ENCODE assay signal across 8 cellular contexts in genomic region chr1:31936278-31936965, GRCh38.
A peak's percentile ranks its signal among the peaks of the same experiment; 100 is the strongest.
DNase-seq lines count a peak whose midpoint lies in the region; ATAC-seq and TF ChIP-seq lines count a peak whose summit lies in the region.

No MANE protein-coding gene starts in this region.

- H4K20me1 ChIP-seq in KMS-11 (ENCODE audit: insufficient read depth), result peaks cover 40% of the 10 kb centered on the region

- peak; percentile 17 for ATAC-seq in memory B cell (ENCODE audit: low read depth)
- ATAC-seq in GM18867 (IDR thresholded peaks at IDR 0.05; ENCODE audit: unreplicated experiment), result no peak
- no peak for ATAC-seq in GM18873 (IDR thresholded peaks at IDR 0.05; ENCODE audit: low FRiP score, unreplicated experiment)

- H3K4me3 ChIP-seq in KMS-11 (IDR thresholded peaks at IDR 0.05; ENCODE audit: insufficient read depth, low read depth, low read length), result no peak overlapping the region
- H3K4me3 ChIP-seq in astrocyte of the spinal cord (ENCODE audit: low read depth, low read length), result peak overlapping the region; percentile 60

- H3K9me3 Mint-ChIP-seq in memory B cell, result no peaks in the 10 kb centered on the region

- peak overlapping the region; percentile 81 for H3K4me2 ChIP-seq in KMS-11

- peak overlapping the region; percentile 96 for H3K27ac Mint-ChIP-seq in memory B cell

- no peak for TF ChIP-seq CTCF in KMS-11 (conservative IDR thresholded peaks at IDR 0.05; ENCODE audit: low read depth, low read length)
- TF ChIP-seq CTCF in astrocyte of the spinal cord (IDR thresholded peaks at IDR 0.05; ENCODE audit: low read depth, low read length), result no peak

- in situ Hi-C loops in astrocyte of the spinal cord (cut with HindIII; ENCODE audit: low sequenced_read_pairs), result no loop called here

- H3K27ac ChIP-seq in KMS-11, result peak overlapping the region; percentile 43; the same call in 1 of the 2 replicates

- H3K4me3 Mint-ChIP-seq in memory B cell, result peak overlapping the region; percentile 95

- no peaks in the 10 kb centered on the region for H3K36me3 ChIP-seq in KMS-11 (ENCODE audit: insufficient read depth)

- H3K27me3 ChIP-seq in KMS-11 (ENCODE audit: insufficient read depth, low read depth), result no peaks in the 10 kb centered on the region

- H3K36me3 Mint-ChIP-seq in memory B cell, result peaks cover 8% of the 10 kb centered on the region

- H2AFZ ChIP-seq in KMS-11 (ENCODE audit: low read depth), result no peak overlapping the region

- peaks cover 64% of the 10 kb centered on the region for H3K79me2 ChIP-seq in KMS-11 (ENCODE audit: insufficient read depth, low read depth)

- peak; percentile 11 to 29 for DNase-seq in AML-193 (lab: John Stamatoyannopoulos, UW)
- DNase-seq in astrocyte of the spinal cord (ENCODE audit: low read depth, low spot score), result no peak
- DNase-seq in memory B cell (ENCODE audit: low spot score in 2 of 2), result no peak
- DNase-seq in amniotic stem cell (lab: John Stamatoyannopoulos, UW), result no peak
- no peak for DNase-seq in NCI-H2171 treated with DMSO at 0.1 percent for 48 hours (lab: John Stamatoyannopoulos, UW)

- peaks cover 80% of the 10 kb centered on the region for H3K4me1 ChIP-seq in KMS-11 (ENCODE audit: low read depth, poor library complexity, severe bottlenecking)

- peaks cover 46% of the 10 kb centered on the region for H3K4me1 Mint-ChIP-seq in memory B cell

- peak overlapping the region; percentile 64; the same call in 1 of the 2 replicates for H3K9ac ChIP-seq in KMS-11

- H3K27me3 Mint-ChIP-seq in memory B cell, result no peaks in the 10 kb centered on the region

Comparison
In these comparisons a context has a peak if more than half of its experiments do, and no peak if none do; other contexts are left out.
1. DNase-seq: peak in AML-193 (2 of 2); none in astrocyte of the spinal cord (single experiment), memory B cell (0 of 2), amniotic stem cell (single experiment) and NCI-H2171 treated with DMSO at 0.1 percent for 48 hours (single experiment).